Comparison of ENCODE assay signal across 9 cellular contexts in genomic region chr15:44736261-44736765, GRCh38. TPM values are rescaled to one million over a fixed set of nuclear protein-coding genes. Genes with fewer than 3 reads are reported as not detected.
DNase-seq lines count a peak whose midpoint lies in the region; FAIRE-seq and TF ChIP-seq lines count a peak whose summit lies in the region.
"Had no signal": no experiment of that assay in that cellular context is flagged by ENCODE, and none has a peak within 500 bp of the region (broad histone marks: within the 10 kb centered on the region; RNA-seq: fewer than 3 reads in every experiment).

A gene with protein sequence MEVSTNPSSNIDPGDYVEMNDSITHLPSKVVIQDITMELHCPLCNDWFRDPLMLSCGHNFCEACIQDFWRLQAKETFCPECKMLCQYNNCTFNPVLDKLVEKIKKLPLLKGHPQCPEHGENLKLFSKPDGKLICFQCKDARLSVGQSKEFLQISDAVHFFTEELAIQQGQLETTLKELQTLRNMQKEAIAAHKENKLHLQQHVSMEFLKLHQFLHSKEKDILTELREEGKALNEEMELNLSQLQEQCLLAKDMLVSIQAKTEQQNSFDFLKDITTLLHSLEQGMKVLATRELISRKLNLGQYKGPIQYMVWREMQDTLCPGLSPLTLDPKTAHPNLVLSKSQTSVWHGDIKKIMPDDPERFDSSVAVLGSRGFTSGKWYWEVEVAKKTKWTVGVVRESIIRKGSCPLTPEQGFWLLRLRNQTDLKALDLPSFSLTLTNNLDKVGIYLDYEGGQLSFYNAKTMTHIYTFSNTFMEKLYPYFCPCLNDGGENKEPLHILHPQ (plus strand): TSS chr15:44736528. CDS start chr15:44736705, 177 bp downstream.

- no peak within 1 kb of the TSS for H2BK12ac ChIP-seq in H9 (ENCODE audit: insufficient read length, low read depth, low read length)

- H3K18ac ChIP-seq in H9 (ENCODE audit: insufficient read length, low read depth, low read length) = no peak within 1 kb of the TSS

- H3T11ph ChIP-seq in H9 (ENCODE audit: low read length) = no peak within 1 kb of the TSS

- no peaks in the 10 kb centered on the region for H3K23me2 ChIP-seq in H9 (ENCODE audit: insufficient read length, low read depth, low read length, poor library complexity, severe bottlenecking)

- DNase-seq in H9 (no peak), astrocyte (ENCODE audit: low read depth) (no peak), myocyte (ENCODE audit: low read depth) (no peak), putamen (ENCODE audit: low spot score) (no peak), DMS79 treated with DMSO at 0.1 percent for 48 hours (lab: John Stamatoyannopoulos, UW) (no peak), G401 (ENCODE audit: low spot score) (no peak), NCI-H446 (lab: John Stamatoyannopoulos, UW) (no peak)

- no CpG with 5 or more reads among the region's 3 CpGs for WGBS in H9 (ENCODE audit: extremely low coverage, insufficient read length, low lambda C conversion rate)

- peak within 1 kb of the TSS; percentile 6 for H2BK20ac ChIP-seq in H9 (ENCODE audit: low read depth, low read length, poor library complexity, severe bottlenecking)

- no peak within 1 kb of the TSS for H4K5ac ChIP-seq in H9 (ENCODE audit: insufficient read length, low read depth, low read length)

- H3K79me1 ChIP-seq in H9 (ENCODE audit: insufficient read depth, low read depth, low read length, poor library complexity, severe bottlenecking) = no peaks in the 10 kb centered on the region

- peaks cover 8 to 10% of the 10 kb centered on the region in 2 experiments; a peak in 4 of 5 replicates for H3K9me3 Mint-ChIP-seq in H9
- peaks cover 2% of the 10 kb centered on the region for H3K9me3 Mint-ChIP-seq in astrocyte (ENCODE audit: unreplicated experiment)

- no peak within 1 kb of the TSS for H2BK5ac ChIP-seq in H9 (ENCODE audit: insufficient read length, low read length)

- no peaks in the 10 kb centered on the region for H3K27me3 ChIP-seq in ACC112 (ENCODE audit: insufficient read depth, low read length)
- H3K27me3 ChIP-seq in H9 (ENCODE audit: insufficient read depth, low read length) = no peaks in the 10 kb centered on the region
- no peaks in the 10 kb centered on the region for H3K27me3 ChIP-seq in astrocyte (ENCODE audit: insufficient read depth, low read length)
- H3K27me3 ChIP-seq: SJSA1 had no signal

- no peak within 1 kb of the TSS for H2BK120ac ChIP-seq in H9 (ENCODE audit: low read depth, low read length, poor library complexity, severe bottlenecking)

- H3K27ac Mint-ChIP-seq in H9 (peak within 1 kb of the TSS in 1 of 3 experiments; percentile 20; a peak in 2 of 7 replicates), astrocyte (ENCODE audit: unreplicated experiment) (peak within 1 kb of the TSS; percentile 79)

- H3K14ac ChIP-seq in H9 (ENCODE audit: insufficient read depth, low read length) = no peak within 1 kb of the TSS

- no peak within 1 kb of the TSS for H2BK15ac ChIP-seq in H9 (ENCODE audit: low read depth, low read length)

- TF ChIP-seq CTCF in H9 (conservative IDR thresholded peaks at IDR 0.05) (no peak), astrocyte (IDR thresholded peaks at IDR 0.05; ENCODE audit: insufficient read depth, low read depth, low read length) (no peak)

- in situ Hi-C loops in G401 (cut with HindIII; ENCODE audit: low sequenced_read_pairs) = no loop called here

- no peaks in the 10 kb centered on the region for H4K20me1 ChIP-seq in H9 (ENCODE audit: control insufficient read depth, insufficient read depth, insufficient read length)
- H4K20me1 ChIP-seq in astrocyte (ENCODE audit: insufficient read depth, low read length) = no peaks in the 10 kb centered on the region

- H2AFZ ChIP-seq in ACC112 (ENCODE audit: low read length, unreplicated experiment) (peak within 1 kb of the TSS; percentile 58), H9 (ENCODE audit: low read length) (peak within 1 kb of the TSS; percentile 3), astrocyte (ENCODE audit: low read depth, low read length) (no peak within 1 kb of the TSS)

- H3K9me3 ChIP-seq in H9 (ENCODE audit: control insufficient read depth, low read depth, low read length) (no peaks in the 10 kb centered on the region), astrocyte (ENCODE audit: insufficient read depth, low read depth, low read length) (no peaks in the 10 kb centered on the region)
- H3K9me3 ChIP-seq: SJSA1 had no signal

- H3K79me2 ChIP-seq in ACC112 (ENCODE audit: control insufficient read depth, insufficient read depth, low read length, unreplicated experiment) (peaks cover 6% of the 10 kb centered on the region), H9 (ENCODE audit: insufficient read depth, low read length) (no peaks in the 10 kb centered on the region), astrocyte (ENCODE audit: insufficient read depth, low read length) (no peaks in the 10 kb centered on the region)

- H3K23ac ChIP-seq in H9 (ENCODE audit: insufficient read length, low read depth, low read length) = no peak within 1 kb of the TSS

- no peak within 1 kb of the TSS for H3K56ac ChIP-seq in H9 (ENCODE audit: insufficient read length, low read depth, low read length)

- peaks cover 11% of the 10 kb centered on the region for H3K36me3 ChIP-seq in ACC112 (ENCODE audit: insufficient read depth, low read length)
- H3K36me3 ChIP-seq in astrocyte (ENCODE audit: insufficient read depth, low read length) = no peaks in the 10 kb centered on the region
- H3K36me3 ChIP-seq: SJSA1 had no signal

- 0 out of 2 replicates have a peak, but pooled peaks cover 2% of the 10 kb centered on the region for H3K27me3 Mint-ChIP-seq in H9 (ENCODE audit: low read depth)
- no peaks in the 10 kb centered on the region for H3K27me3 Mint-ChIP-seq in astrocyte (ENCODE audit: low read depth, unreplicated experiment)

- H3K9ac ChIP-seq in H9 (ENCODE audit: extremely low read depth, insufficient read length, low read length) (no peak within 1 kb of the TSS), astrocyte (ENCODE audit: low read length) (no peak within 1 kb of the TSS)

- H3K4me1 Mint-ChIP-seq in H9 = peaks cover 9 to 14% of the 10 kb centered on the region in 2 experiments; a peak in 3 of 4 replicates
- peaks cover 15% of the 10 kb centered on the region for H3K4me1 Mint-ChIP-seq in astrocyte (ENCODE audit: low read depth, unreplicated experiment)

- H3K4me1 ChIP-seq in ACC112 (ENCODE audit: control insufficient read depth, insufficient read depth, low read length, unreplicated experiment) (peaks cover 35% of the 10 kb centered on the region), H9 (ENCODE audit: insufficient read depth, low read length) (no peaks in the 10 kb centered on the region), astrocyte (ENCODE audit: insufficient read depth, low read length) (no peaks in the 10 kb centered on the region)
- H3K4me1 ChIP-seq: SJSA1 had no signal

- H4K8ac ChIP-seq in H9 (replicated peaks; ENCODE audit: insufficient read length, low read depth, low read length) = no peak within 1 kb of the TSS

- no peak within 1 kb of the TSS for H2AK5ac ChIP-seq in H9 (ENCODE audit: insufficient read length, low read length)

- H4K91ac ChIP-seq in H9 (ENCODE audit: insufficient read length, low read depth, low read length) = no peak within 1 kb of the TSS

- no peak for FAIRE-seq in astrocyte (lab: Jason Lieb, UNC)

- H3K27ac ChIP-seq in ACC112 (ENCODE audit: low read depth, low read length) (peak within 1 kb of the TSS; percentile 45), H9 (ENCODE audit: insufficient read length, low read depth, low read length) (no peak within 1 kb of the TSS), astrocyte (ENCODE audit: low read depth, low read length) (no peak within 1 kb of the TSS)
- H3K27ac ChIP-seq: SJSA1 had no signal

- H3K4me2 ChIP-seq in H9 (ENCODE audit: insufficient read depth, insufficient read length, low read length) = no peak within 1 kb of the TSS
- no peak within 1 kb of the TSS for H3K4me2 ChIP-seq in astrocyte (ENCODE audit: low read length)

- H3K36me3 Mint-ChIP-seq in H9 (ENCODE audit: insufficient read depth in 1 of 3, low read depth in 3 of 3) = peaks cover 0 to 3% (median 0%) of the 10 kb centered on the region in 3 experiments; a peak in 1 of 7 replicates
- peaks cover 3% of the 10 kb centered on the region for H3K36me3 Mint-ChIP-seq in astrocyte (ENCODE audit: low read depth, unreplicated experiment)

- H3K4me3 ChIP-seq in ACC112 (ENCODE audit: low read depth, low read length) (no peak within 1 kb of the TSS), astrocyte (ENCODE audit: insufficient read depth, low read depth, low read length) (no peak within 1 kb of the TSS)
- H3K4me3 ChIP-seq: SJSA1 had no signal

- no peak within 1 kb of the TSS for H3K4me3 Mint-ChIP-seq in H9
- H3K4me3 Mint-ChIP-seq in astrocyte (ENCODE audit: unreplicated experiment) = no peak within 1 kb of the TSS

- no peak within 1 kb of the TSS for H3K4ac ChIP-seq in H9 (ENCODE audit: low read depth, low read length)

RNA-seq across cellular contexts. Expression of the gene that starts here (rescaled TPM):
- total RNA-seq in H9 (2021) = 3.8 and 4.3 TPM in 2 replicates
- total RNA-seq in astrocyte = 32.8 and 37.2 TPM in 2 replicates
- total RNA-seq in myocyte = 17.4 and 26.8 TPM in 2 replicates
- 19.1 TPM for polyA plus RNA-seq in myocyte (2012)
- total RNA-seq in G401 (2014; rRNA removed; shearing (Covaris generic)) = 9.2 and 10.6 TPM in 2 replicates
